In genomic region chr20:20237093-20237959, GRCh38 we compare ENCODE assay signal across 8 cellular contexts.
DNase-seq lines count a peak whose midpoint lies in the region; ATAC-seq, FAIRE-seq and TF ChIP-seq lines count a peak whose summit lies in the region.

No MANE protein-coding gene starts in this region.

- peak; percentile 63 for ATAC-seq in HG03095 (IDR thresholded peaks at IDR 0.05; ENCODE audit: unreplicated experiment)
- ATAC-seq in GM19328 (IDR thresholded peaks at IDR 0.05; ENCODE audit: unreplicated experiment), result no peak

- no peaks in the 10 kb centered on the region for H3K36me3 ChIP-seq in NT2/D1 (ENCODE audit: insufficient read depth, insufficient read length, low read length)
- no peaks in the 10 kb centered on the region for H3K36me3 ChIP-seq in kidney (ENCODE audit: control insufficient read depth in 1 of 2, insufficient read depth in 2 of 2, low read length in 2 of 2)

- TF ChIP-seq CTCF in AG04449 (IDR thresholded peaks at IDR 0.05; ENCODE audit: insufficient read depth, low read length, missing control alignments) (peak; percentile 76), GM10266 (IDR thresholded peaks at IDR 0.05; ENCODE audit: control insufficient read depth, insufficient read depth, low read depth, missing control alignments) (peak; percentile 78), brain (conservative IDR thresholded peaks at IDR 0.05) (peak; percentile 60 to 74), kidney (IDR thresholded peaks at IDR 0.05; ENCODE audit: borderline replicate concordance, extremely low read depth, insufficient read depth) (peak; percentile 74)

- H3K4me3 ChIP-seq in AG04449 (ENCODE audit: low read depth, low read length) (no peak overlapping the region), NT2/D1 (ENCODE audit: insufficient read length, low read depth) (no peak overlapping the region), kidney (ENCODE audit: low read length in 2 of 2) (no peak overlapping the region)

- no peak overlapping the region for H3K4me3 Mint-ChIP-seq in brain

- no peak overlapping the region for H3K27ac ChIP-seq in kidney (ENCODE audit: low read depth in 2 of 2, low read length in 2 of 2)

- H3K9me3 ChIP-seq in NT2/D1 (ENCODE audit: insufficient read depth, low read length), result no peaks in the 10 kb centered on the region
- no peaks in the 10 kb centered on the region for H3K9me3 ChIP-seq in kidney (ENCODE audit: control insufficient read depth in 1 of 2, low read length in 2 of 2)

- H3K4me1 ChIP-seq in NT2/D1 (ENCODE audit: insufficient read depth, insufficient read length), result no peaks in the 10 kb centered on the region
- no peaks in the 10 kb centered on the region for H3K4me1 ChIP-seq in kidney (ENCODE audit: control insufficient read depth in 1 of 2, insufficient read depth in 1 of 2, low read depth in 1 of 2, low read length in 2 of 2)

- H3K27ac Mint-ChIP-seq in brain, result peak overlapping the region in 2 of 5 experiments; percentile 54 to 69

- CTCF ChIA-PET in AG04449 (lab: Yijun Ruan, JAX), result interaction anchor here (0.6 to 4.5 kb wide), 20 partner anchors 8 to 577 kb away, joined by 3 to 25 read pairs (median 4); no protein-coding TSS in a partner anchor

- no peaks in the 10 kb centered on the region for H3K27me3 ChIP-seq in NT2/D1 (ENCODE audit: insufficient read depth, insufficient read length)

- POLR2A ChIA-PET in AG04449 (lab: Yijun Ruan, JAX), result no interaction called here

- no peaks in the 10 kb centered on the region for H3K36me3 Mint-ChIP-seq in brain

- peaks cover 3% of the 10 kb centered on the region for H3K27me3 Mint-ChIP-seq in brain

- FAIRE-seq in kidney (lab: Jason Lieb, UNC), result no peak

- peaks cover 50% of the 10 kb centered on the region for H3K4me1 Mint-ChIP-seq in brain

- intact Hi-C loops in kidney (cut with DNase I), result loop anchor here (10.0 kb wide), 1 partner anchor 153 kb away; no protein-coding TSS in a partner anchor

- no peak overlapping the region for H3K9ac ChIP-seq in NT2/D1 (ENCODE audit: insufficient read length, low read depth)
- H3K9ac ChIP-seq in kidney (ENCODE audit: low read length in 2 of 2), result no peak overlapping the region

- no peak for DNase-seq in AG04449 (ENCODE audit: low read depth, low spot score)
- DNase-seq in GM10266 (ENCODE audit: extremely low spot score), result peak; percentile 65
- DNase-seq in NT2/D1 (ENCODE audit: low read depth, low spot score), result peak; percentile 9
- no peak for DNase-seq in kidney
- peak; percentile 2 for DNase-seq in stimulated activated naive CD4-positive, alpha-beta T cell treated with Interleukin-2 at 50 U/mL for 16 hours (lab: John Stamatoyannopoulos, UW)

- H3K9me3 Mint-ChIP-seq in brain, result no peaks in the 10 kb centered on the region

Comparison
In these comparisons a context has a peak if more than half of its experiments do, and no peak if none do; other contexts are left out.
1. DNase-seq: peak in GM10266 (single experiment), NT2/D1 (single experiment) and stimulated activated naive CD4-positive, alpha-beta T cell treated with Interleukin-2 at 50 U/mL for 16 hours (single experiment); none in AG04449 (single experiment) and kidney (single experiment).
2. Peak in every context shown above with its lines, with median percentiles within 50 percentile points of each other: CTCF ChIP-seq.